Comparison of ENCODE assay signal across 1 cellular context in genomic region chr22:32544953-32545558, GRCh38.
TF ChIP-seq lines count a peak whose summit lies in the region.

No MANE protein-coding gene starts in this region.

TF ChIP-seq in SK-N-SH, 30 proteins besides CTCF, POLR2A, EP300 and RAD21 (continued from another document):
- TF ChIP-seq EZH2phosphoT487 (IDR thresholded peaks at IDR 0.05; ENCODE audit: borderline replicate concordance, low read depth), result no peak
- TF ChIP-seq RCOR1 (IDR thresholded peaks at IDR 0.05; ENCODE audit: low read length), result no peak
- TF ChIP-seq NFIC (IDR thresholded peaks at IDR 0.05; ENCODE audit: borderline replicate concordance), result no peak
- TF ChIP-seq IRF3 (IDR thresholded peaks at IDR 0.05; ENCODE audit: low read depth, low read length), result no peak
- no peak for TF ChIP-seq USF1 (IDR thresholded peaks at IDR 0.05; ENCODE audit: borderline replicate concordance, low read depth)
- TF ChIP-seq PBX3 (IDR thresholded peaks at IDR 0.05), result no peak
- no peak for TF ChIP-seq RFX5 (IDR thresholded peaks at IDR 0.05; ENCODE audit: low read length)
- no peak for TF ChIP-seq RXRA (IDR thresholded peaks at IDR 0.05; ENCODE audit: borderline replicate concordance, low read depth)
- TF ChIP-seq SMC3 (IDR thresholded peaks at IDR 0.05; ENCODE audit: low read depth, low read length), result no peak
- no peak for TF ChIP-seq YY1 (IDR thresholded peaks at IDR 0.05; ENCODE audit: low read depth)
- no peak for TF ChIP-seq NRF1 (IDR thresholded peaks at IDR 0.05; ENCODE audit: low read depth, low read length)
- TF ChIP-seq GATA2 (CRISPR knock-in tag; IDR thresholded peaks at IDR 0.05), result no peak
